Comparison of ENCODE assay signal across 26 cellular contexts in genomic region chr1:230121950-230122349, GRCh38. TPM values are rescaled to one million over a fixed set of nuclear protein-coding genes. Genes with fewer than 3 reads are reported as not detected.
DNase-seq lines count a peak whose midpoint lies in the region; ATAC-seq and TF ChIP-seq lines count a peak whose summit lies in the region.
"Had no signal": no experiment of that assay in that cellular context is flagged by ENCODE, and none has a peak within 500 bp of the region (broad histone marks: within the 10 kb centered on the region; RNA-seq: fewer than 3 reads in every experiment).

No MANE protein-coding gene starts in this region.

- H3K79me2 ChIP-seq in KMS-11 (ENCODE audit: insufficient read depth, low read depth) = peaks cover 80% of the 10 kb centered on the region

- no peak for ATAC-seq in HG02981 (IDR thresholded peaks at IDR 0.05; ENCODE audit: unreplicated experiment)
- ATAC-seq: sciatic nerve, T-helper 17 cell had no signal

- no peaks in the 10 kb centered on the region for H4K20me1 ChIP-seq in KMS-11 (ENCODE audit: insufficient read depth)

- peaks cover 64% of the 10 kb centered on the region for H3K4me1 Mint-ChIP-seq in osteocyte (ENCODE audit: unreplicated experiment)

- DNase-seq in RWPE1 (ENCODE audit: low spot score) (no peak), colonic mucosa (peak; percentile 70), osteocyte (ENCODE audit: extremely low spot score, unreplicated experiment) (no peak), NCI-H774 (lab: John Stamatoyannopoulos, UW) (no peak), COR-L47 (lab: John Stamatoyannopoulos, UW) (no peak)
- no peak for DNase-seq in activated CD8-positive, alpha-beta memory T cell treated with anti-CD3 and anti-CD28 coated beads for 24 hours
- DNase-seq: activated naive CD4-positive, alpha-beta T cell; activated T-cell treated with anti-CD3 and anti-CD28 coated beads, Interleukin-2, amount 50 U/mL, for 24 hours; adrenal gland; CD4-positive, CD25-positive, alpha-beta regulatory T cell; effector CD8-positive, alpha-beta T cell; head of caudate nucleus; NCI-H1092 treated with DMSO at 0.1 percent for 48 hours; NCI-H1930; SK-N-SH; stimulated activated CD4-positive, alpha-beta T cell treated with anti-CD3 and anti-CD28 coated beads, Interleukin-4, amount 100 ng/mL, for 4 hours; stimulated activated naive CD4-positive, alpha-beta T cell; T-helper 17 cell; testis had no signal

- peaks cover 7% of the 10 kb centered on the region for H3K36me3 Mint-ChIP-seq in osteocyte (ENCODE audit: unreplicated experiment)

- POLR2A ChIA-PET in RWPE1 (lab: Yijun Ruan, JAX; ENCODE audit: low non-redundant PET) = no interaction called here

- no peaks in the 10 kb centered on the region for H3K27me3 Mint-ChIP-seq in osteocyte (ENCODE audit: unreplicated experiment)
- H3K27me3 Mint-ChIP-seq: activated T-cell treated with anti-CD3 and anti-CD28 coated beads, Interleukin-2, amount 50 U/mL, for 24 hours; CD4-positive, CD25-positive, alpha-beta regulatory T cell; T-helper 17 cell had no signal

- H3K27me3 ChIP-seq in KMS-11 (ENCODE audit: insufficient read depth, low read depth) = no peaks in the 10 kb centered on the region
- H3K27me3 ChIP-seq in colonic mucosa = no peaks in the 10 kb centered on the region
- H3K27me3 ChIP-seq: adrenal gland, neutrophil, testis, vagina had no signal

- H3K9me3 Mint-ChIP-seq in osteocyte (ENCODE audit: unreplicated experiment) = no peaks in the 10 kb centered on the region
- H3K9me3 Mint-ChIP-seq: activated T-cell treated with anti-CD3 and anti-CD28 coated beads, Interleukin-2, amount 50 U/mL, for 24 hours had no signal

- H3K9ac ChIP-seq in KMS-11 (peak overlapping the region; percentile 81), colonic mucosa (ENCODE audit: low read depth in 2 of 2, low read length in 2 of 2) (no peak overlapping the region)
- H3K9ac ChIP-seq: SK-N-SH had no signal

- no peak overlapping the region for H2AFZ ChIP-seq in KMS-11 (ENCODE audit: low read depth)

- peak overlapping the region; percentile 91 for H3K27ac Mint-ChIP-seq in osteocyte (ENCODE audit: unreplicated experiment)
- H3K27ac Mint-ChIP-seq: T-helper 17 cell had no signal

- peak overlapping the region; percentile 98 for H3K4me2 ChIP-seq in KMS-11
- H3K4me2 ChIP-seq: SK-N-SH had no signal

- no peak overlapping the region for H3K4me3 ChIP-seq in KMS-11 (IDR thresholded peaks at IDR 0.05; ENCODE audit: insufficient read depth, low read depth, low read length)
- H3K4me3 ChIP-seq in colonic mucosa = no peak overlapping the region
- H3K4me3 ChIP-seq: adrenal gland, lung, prostate gland, testis, vagina had no signal

- CTCF ChIA-PET in RWPE1 (lab: Yijun Ruan, JAX) = interaction anchor here (0.7 to 1.9 kb wide), 3 partner anchors 12 to 169 kb away, joined by 3 to 4 read pairs (median 3); no protein-coding TSS in a partner anchor

- intact Hi-C loops in colonic mucosa (cut with DNase I) = no loop called here

- H3K4me3 Mint-ChIP-seq in osteocyte (ENCODE audit: unreplicated experiment) = no peak overlapping the region
- H3K4me3 Mint-ChIP-seq: activated T-cell treated with anti-CD3 and anti-CD28 coated beads, Interleukin-2, amount 50 U/mL, for 24 hours; CD4-positive, CD25-positive, alpha-beta regulatory T cell; T-helper 17 cell had no signal

- no peak for TF ChIP-seq CTCF in KMS-11 (conservative IDR thresholded peaks at IDR 0.05; ENCODE audit: low read depth, low read length)
- no peak for TF ChIP-seq CTCF in RWPE1 (conservative IDR thresholded peaks at IDR 0.05; ENCODE audit: low read depth)
- TF ChIP-seq CTCF in colonic mucosa (IDR thresholded peaks at IDR 0.05) = no peak
- no peak for TF ChIP-seq CTCF in osteocyte (IDR thresholded peaks at IDR 0.05)

- peaks cover 94% of the 10 kb centered on the region for H3K4me1 ChIP-seq in KMS-11 (ENCODE audit: low read depth, poor library complexity, severe bottlenecking)
- peaks cover 9% of the 10 kb centered on the region for H3K4me1 ChIP-seq in colonic mucosa
- H3K4me1 ChIP-seq: prostate gland had no signal

- no peaks in the 10 kb centered on the region for H3K9me3 ChIP-seq in colonic mucosa
- H3K9me3 ChIP-seq: adrenal gland, neutrophil, prostate gland, SK-N-SH, testis, vagina had no signal

- no peaks in the 10 kb centered on the region for H3K36me3 ChIP-seq in KMS-11 (ENCODE audit: insufficient read depth)
- H3K36me3 ChIP-seq in colonic mucosa = no peaks in the 10 kb centered on the region
- H3K36me3 ChIP-seq: adrenal gland, prostate gland, vagina had no signal

- H3K27ac ChIP-seq in KMS-11 (peak overlapping the region; percentile 98), RWPE1 (peak overlapping the region; percentile 55), colonic mucosa (no peak overlapping the region)
- H3K27ac ChIP-seq: adrenal gland, neutrophil, prostate gland, vagina had no signal

RNA-seq across cellular contexts. Expression of gene GALNT2, which starts 54.9 kb away (rescaled TPM):
- total RNA-seq in colonic mucosa (10 to 100 TPM; 47.4 to 67.3 TPM), osteocyte (149 TPM in 2 replicates)
